Comparison of ENCODE assay signal across 19 cellular contexts in genomic region chr9:1208185-1208584, GRCh38.
A peak's percentile ranks its signal among the peaks of the same experiment; 100 is the strongest.
DNase-seq lines count a peak whose midpoint lies in the region; ATAC-seq and TF ChIP-seq lines count a peak whose summit lies in the region.
"Had no signal": no experiment of that assay in that cellular context is flagged by ENCODE, and none has a peak within 500 bp of the region (broad histone marks: within the 10 kb centered on the region; RNA-seq: fewer than 3 reads in every experiment).

No MANE protein-coding gene starts in this region.

- intact Hi-C loops in CD4-positive, alpha-beta memory T cell (cut with micrococcal nuclease): no loop called here
- intact Hi-C loops in natural killer cell (cut with micrococcal nuclease): no loop called here

- DNase-seq in BJ (ENCODE audit: low read depth): peak; percentile 55
- peak; percentile 67 for DNase-seq in MG63
- peak; percentile 19 for DNase-seq in fibroblast of peridontal ligament (ENCODE audit: extremely low read depth)
- DNase-seq in renal cortical epithelial cell (ENCODE audit: low read depth): peak; percentile 52
- no peak for DNase-seq in CD4-positive, alpha-beta memory T cell
- no peak for DNase-seq in natural killer cell
- DNase-seq in T1000 (lab: John Stamatoyannopoulos, UW): no peak
- DNase-seq: activated CD4-positive, alpha-beta T cell treated with anti-CD3 and anti-CD28 coated beads, Interleukin-2, amount 50 U/mL, for 1 hour; activated naive CD4-positive, alpha-beta T cell treated with anti-CD3 and anti-CD28 coated beads, Interleukin-2, amount 50 U/mL, for 16 hours; AML-193; body of pancreas; Caco-2; GF-D8; left colon; NCI-H1105; NCI-H82; stimulated activated naive CD8-positive, alpha-beta T cell treated with anti-CD3 and anti-CD28 coated beads, Interleukin-15, amount 100 ng/mL, for 72 hours had no signal

- no peak for ATAC-seq in natural killer cell
- no peak for ATAC-seq in HG02981 (IDR thresholded peaks at IDR 0.05; ENCODE audit: unreplicated experiment)
- ATAC-seq: body of pancreas; left colon; stimulated activated naive CD8-positive, alpha-beta T cell treated with anti-CD3 and anti-CD28 coated beads, Interleukin-15, amount 100 ng/mL, for 72 hours had no signal

- no peaks in the 10 kb centered on the region for H3K4me1 ChIP-seq in CD4-positive, alpha-beta memory T cell (ENCODE audit: insufficient read depth, low read length)
- H3K4me1 ChIP-seq: body of pancreas, Caco-2, right atrium auricular region had no signal

- no peaks in the 10 kb centered on the region for H3K36me3 ChIP-seq in BJ (ENCODE audit: control insufficient read depth, insufficient read depth, low read length)
- no peaks in the 10 kb centered on the region for H3K36me3 ChIP-seq in MG63
- no peaks in the 10 kb centered on the region for H3K36me3 ChIP-seq in CD4-positive, alpha-beta memory T cell (ENCODE audit: insufficient read depth, low read length)
- H3K36me3 ChIP-seq: right atrium auricular region had no signal

- H3K4me3 ChIP-seq in BJ (ENCODE audit: low read depth, low read length): no peak overlapping the region
- no peak overlapping the region for H3K4me3 ChIP-seq in MG63
- H3K4me3 ChIP-seq in CD4-positive, alpha-beta memory T cell (ENCODE audit: low read length in 2 of 2): no peak overlapping the region
- H3K4me3 ChIP-seq: body of pancreas, right atrium auricular region had no signal

- H3K27ac ChIP-seq in CD4-positive, alpha-beta memory T cell (ENCODE audit: low read depth, low read length): no peak overlapping the region
- H3K27ac ChIP-seq: body of pancreas, right atrium auricular region had no signal

- no peaks in the 10 kb centered on the region for H3K4me1 Mint-ChIP-seq in CD4-positive, alpha-beta memory T cell
- H3K4me1 Mint-ChIP-seq in natural killer cell: no peaks in the 10 kb centered on the region
- H3K4me1 Mint-ChIP-seq: stimulated activated naive CD8-positive, alpha-beta T cell treated with anti-CD3 and anti-CD28 coated beads, Interleukin-15, amount 100 ng/mL, for 72 hours had no signal

- POLR2A ChIA-PET in BJ (lab: Charles Lee): no interaction called here
- POLR2A ChIA-PET in CD4-positive, alpha-beta memory T cell (lab: Charles Lee; ENCODE audit: partially characterized antibody): no interaction called here

- no peak overlapping the region for H3K4me3 Mint-ChIP-seq in CD4-positive, alpha-beta memory T cell
- no peak overlapping the region for H3K4me3 Mint-ChIP-seq in natural killer cell
- H3K4me3 Mint-ChIP-seq: stimulated activated naive CD8-positive, alpha-beta T cell treated with anti-CD3 and anti-CD28 coated beads, Interleukin-15, amount 100 ng/mL, for 72 hours had no signal

- peaks cover 0 to 9% (median 2%) of the 10 kb centered on the region in 8 donors for H3K9me3 Mint-ChIP-seq in CD4-positive, alpha-beta memory T cell
- peaks cover 3 to 5% of the 10 kb centered on the region in 2 donors for H3K9me3 Mint-ChIP-seq in natural killer cell

- TF ChIP-seq CTCF in BJ (IDR thresholded peaks at IDR 0.05; ENCODE audit: insufficient read depth, low read depth, low read length) (no peak), natural killer cell (IDR thresholded peaks at IDR 0.05) (no peak)

- no peaks in the 10 kb centered on the region for H3K27me3 Mint-ChIP-seq in CD4-positive, alpha-beta memory T cell
- H3K27me3 Mint-ChIP-seq in natural killer cell (ENCODE audit: low read depth in 2 of 2): peaks cover 0 to 3% of the 10 kb centered on the region in 2 donors

- no peaks in the 10 kb centered on the region for H3K9me3 ChIP-seq in MG63
- no peaks in the 10 kb centered on the region for H3K9me3 ChIP-seq in CD4-positive, alpha-beta memory T cell (ENCODE audit: control insufficient read depth in 1 of 2, low read length in 2 of 2)
- H3K9me3 ChIP-seq: body of pancreas, Caco-2, right atrium auricular region had no signal

- no peak overlapping the region for H3K27ac Mint-ChIP-seq in CD4-positive, alpha-beta memory T cell
- no peak overlapping the region for H3K27ac Mint-ChIP-seq in natural killer cell
- H3K27ac Mint-ChIP-seq: stimulated activated naive CD8-positive, alpha-beta T cell treated with anti-CD3 and anti-CD28 coated beads, Interleukin-15, amount 100 ng/mL, for 72 hours had no signal

- CTCF ChIA-PET in BJ (lab: Yijun Ruan, JAX): no interaction called here
- CTCF ChIA-PET in CD4-positive, alpha-beta memory T cell (lab: Charles Lee; ENCODE audit: partially characterized antibody): no interaction called here

- H3K27me3 ChIP-seq in BJ (ENCODE audit: control insufficient read depth, insufficient read depth, low read length): no peaks in the 10 kb centered on the region
- no peaks in the 10 kb centered on the region for H3K27me3 ChIP-seq in MG63
- no peaks in the 10 kb centered on the region for H3K27me3 ChIP-seq in CD4-positive, alpha-beta memory T cell (ENCODE audit: insufficient read depth, low read length)
- H3K27me3 ChIP-seq: body of pancreas, right atrium auricular region had no signal

- H3K36me3 Mint-ChIP-seq in CD4-positive, alpha-beta memory T cell: no peaks in the 10 kb centered on the region
- H3K36me3 Mint-ChIP-seq in natural killer cell: no peaks in the 10 kb centered on the region

Comparison
In these comparisons a context has a peak if more than half of its experiments do, and no peak if none do; other contexts are left out.
1. DNase-seq: peak in BJ (single experiment), MG63 (single experiment), fibroblast of peridontal ligament (single experiment) and renal cortical epithelial cell (single experiment); none in CD4-positive, alpha-beta memory T cell (0 of 5), natural killer cell (single experiment) and T1000 (single experiment).